In the genomic region with DNA sequence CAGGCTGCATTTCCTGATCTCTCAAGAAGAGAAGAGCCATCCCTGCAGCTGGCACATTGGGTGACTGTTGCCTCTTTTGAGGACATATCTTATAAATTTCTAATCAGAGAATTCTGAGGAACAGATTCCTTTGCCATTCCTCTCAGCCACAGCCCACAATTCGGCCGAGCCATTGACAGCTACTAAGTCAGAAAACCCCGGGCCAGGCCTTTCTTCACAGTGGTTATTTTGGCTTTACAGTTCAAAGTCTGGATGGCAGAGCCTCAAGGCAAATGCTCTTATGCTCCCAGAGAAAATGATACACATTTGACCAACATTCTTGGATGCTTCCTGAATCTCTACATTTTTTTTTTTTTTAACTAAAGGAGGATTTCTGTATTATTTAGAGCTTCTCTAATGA, we compare ENCODE assay signal across 13 cellular contexts.
DNase-seq lines count a peak whose midpoint lies in the region; ATAC-seq lines count a peak whose summit lies in the region.
"Had no signal": no experiment of that assay in that cellular context is flagged by ENCODE, and none has a peak within 500 bp of the region (broad histone marks: within the 10 kb centered on the region; RNA-seq: fewer than 3 reads in every experiment).

No MANE protein-coding gene starts in this region.

- H3K27ac Mint-ChIP-seq in stimulated activated memory B cell treated with anti-CD40 and anti-IgM and Interleukin-4, amounts not matched to agents 10 μg/mL and 1 μg/mL and 100 μg/mL, for 72 hours = no peak overlapping the region
- H3K27ac Mint-ChIP-seq: CD4-positive, CD25-positive, alpha-beta regulatory T cell had no signal

- no peaks in the 10 kb centered on the region for H3K9me3 Mint-ChIP-seq in stimulated activated memory B cell treated with anti-CD40 and anti-IgM and Interleukin-4, amounts not matched to agents 10 μg/mL and 1 μg/mL and 100 μg/mL, for 72 hours

- no peaks in the 10 kb centered on the region for H3K36me3 Mint-ChIP-seq in stimulated activated memory B cell treated with anti-CD40 and anti-IgM and Interleukin-4, amounts not matched to agents 10 μg/mL and 1 μg/mL and 100 μg/mL, for 72 hours
- H3K36me3 Mint-ChIP-seq: CD4-positive, CD25-positive, alpha-beta regulatory T cell had no signal

- H3K4me3 Mint-ChIP-seq in stimulated activated memory B cell treated with anti-CD40 and anti-IgM and Interleukin-4, amounts not matched to agents 10 μg/mL and 1 μg/mL and 100 μg/mL, for 72 hours = no peak overlapping the region
- H3K4me3 Mint-ChIP-seq: CD4-positive, CD25-positive, alpha-beta regulatory T cell had no signal

- no peak for ATAC-seq in HG02678 (IDR thresholded peaks at IDR 0.05; ENCODE audit: unreplicated experiment)
- no peak for ATAC-seq in stimulated activated memory B cell treated with anti-CD40 and anti-IgM and Interleukin-4, amounts not matched to agents 10 μg/mL and 1 μg/mL and 100 μg/mL, for 72 hours
- ATAC-seq: HCT116, HepG2 had no signal

- H3K27me3 Mint-ChIP-seq in stimulated activated memory B cell treated with anti-CD40 and anti-IgM and Interleukin-4, amounts not matched to agents 10 μg/mL and 1 μg/mL and 100 μg/mL, for 72 hours = peaks cover 4% of the 10 kb centered on the region

- DNase-seq in EH (ENCODE audit: low read depth) = peak; percentile 81
- peak; percentile 92 for DNase-seq in RPMI7951 (ENCODE audit: low read depth)
- peak; percentile 59 for DNase-seq in astrocyte of the hippocampus (ENCODE audit: low read depth, low spot score)
- peak; percentile 34 for DNase-seq in myocyte (ENCODE audit: low read depth)
- no peak for DNase-seq in Kasumi-1 (lab: John Stamatoyannopoulos, UW)
- DNase-seq in amygdala (lab: John Stamatoyannopoulos, UW) = no peak
- DNase-seq: 8988T; CD4-positive, CD25-positive, alpha-beta regulatory T cell; DMS53 had no signal

- no peaks in the 10 kb centered on the region for H3K4me1 Mint-ChIP-seq in stimulated activated memory B cell treated with anti-CD40 and anti-IgM and Interleukin-4, amounts not matched to agents 10 μg/mL and 1 μg/mL and 100 μg/mL, for 72 hours
- H3K4me1 Mint-ChIP-seq: CD4-positive, CD25-positive, alpha-beta regulatory T cell had no signal

Comparison
In these comparisons a context has a peak if more than half of its experiments do, and no peak if none do; other contexts are left out.
1. DNase-seq: peak in EH (single experiment), RPMI7951 (single experiment), astrocyte of the hippocampus (single experiment) and myocyte (single experiment); none in Kasumi-1 (0 of 2) and amygdala (0 of 56).